ENCODE assay signal across 20 cellular contexts in the genomic region with DNA sequence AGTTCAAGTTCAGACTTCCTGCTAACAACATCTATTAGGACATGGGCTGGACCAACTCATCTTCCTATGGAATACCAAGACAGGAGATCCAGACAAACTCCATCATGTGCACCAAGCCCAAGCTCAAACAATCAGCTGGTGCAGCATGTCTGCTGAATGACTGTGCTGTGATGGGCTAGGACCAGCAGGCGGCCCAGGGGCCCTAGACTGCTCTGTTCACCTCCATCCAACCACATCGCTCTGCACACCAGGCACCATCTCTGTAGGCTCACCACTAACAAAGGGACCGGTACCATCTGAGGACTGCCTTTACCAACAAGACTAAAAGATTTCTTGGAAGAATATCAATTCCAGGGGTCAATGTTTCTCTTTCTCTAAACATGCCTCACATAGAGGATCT. TPM values are rescaled to one million over a fixed set of nuclear protein-coding genes. Genes with fewer than 3 reads are reported as not detected.
A peak's percentile ranks its signal among the peaks of the same experiment; 100 is the strongest.
DNase-seq lines count a peak whose midpoint lies in the region; ATAC-seq, FAIRE-seq and TF ChIP-seq lines count a peak whose summit lies in the region.
"Had no signal": no experiment of that assay in that cellular context is flagged by ENCODE, and none has a peak within 500 bp of the region (broad histone marks: within the 10 kb centered on the region; RNA-seq: fewer than 3 reads in every experiment).

No MANE protein-coding gene starts in this region.

- TF ChIP-seq RAD21 in HCT116 (IDR thresholded peaks at IDR 0.05; ENCODE audit: low read depth) (no peak), GM12878 (IDR thresholded peaks at IDR 0.05; ENCODE audit: insufficient read depth, low read depth, low read length) (no peak)

- H3K27ac Mint-ChIP-seq in activated CD4-positive, alpha-beta T cell treated with anti-CD3 and anti-CD28 coated beads, Interleukin-2, amount 10 ng/mL, durations not matched to agents 7 days and 5 days, result peak overlapping the region; percentile 25
- H3K27ac Mint-ChIP-seq in stimulated activated effector memory CD8-positive, alpha-beta T cell treated with anti-CD3 and anti-CD28 coated beads, Interleukin-12 subunit alpha, Interleukin-12 subunit beta, amount 100 ng/mL, for 72 hours, result peak overlapping the region; percentile 10

- H3K9me3 Mint-ChIP-seq in activated CD4-positive, alpha-beta T cell treated with anti-CD3 and anti-CD28 coated beads, Interleukin-2, amount 10 ng/mL, durations not matched to agents 7 days and 5 days, result no peaks in the 10 kb centered on the region
- no peaks in the 10 kb centered on the region for H3K9me3 Mint-ChIP-seq in stimulated activated effector memory CD8-positive, alpha-beta T cell treated with anti-CD3 and anti-CD28 coated beads, Interleukin-12 subunit alpha, Interleukin-12 subunit beta, amount 100 ng/mL, for 72 hours

- POLR2A ChIA-PET in activated CD4-positive, alpha-beta T cell treated with anti-CD3 and anti-CD28 coated beads, Interleukin-2, amount 10 ng/mL, durations not matched to agents 7 days and 5 days (lab: Charles Lee), result no interaction called here
- POLR2A ChIA-PET in HCT116 (lab: Charles Lee) (no interaction called here), GM12878 (lab: Charles Lee) (no interaction called here)

- H3K9ac ChIP-seq in HCT116 (ENCODE audit: low read length) (no peak overlapping the region), GM12878 (ENCODE audit: control insufficient read depth, insufficient read depth, low read length) (no peak overlapping the region)

- TF ChIP-seq EP300 in GM12878 (IDR thresholded peaks at IDR 0.05; ENCODE audit: borderline replicate concordance in 1 of 2, control insufficient read depth in 1 of 2, low read depth in 2 of 2, low read length in 2 of 2), result no peak

- TF ChIP-seq POLR2A in HCT116 (IDR thresholded peaks at IDR 0.05; ENCODE audit: borderline replicate concordance, extremely low read depth, insufficient read depth, insufficient read length) (no peak), GM12878 (IDR thresholded peaks at IDR 0.05; ENCODE audit: low read depth, low read length) (peak; percentile 32; the same call in 1 of the 2 replicates)

- SMC1A ChIA-PET in GM12878 (lab: Charles Lee; ENCODE audit: uncharacterized antibody, unreplicated experiment), result no interaction called here

- H3K4me1 ChIP-seq in HCT116 (ENCODE audit: control insufficient read depth in 1 of 2, insufficient read depth in 2 of 2, low read length in 2 of 2) (peaks cover 0 to 17% of the 10 kb centered on the region in 2 experiments; a peak in 2 of 4 replicates), GM12878 (ENCODE audit: control insufficient read depth, insufficient read depth, low read length) (0 out of 2 replicates have a peak, but pooled peaks cover 3% of the 10 kb centered on the region)

- H3K4me1 Mint-ChIP-seq in activated CD4-positive, alpha-beta T cell treated with anti-CD3 and anti-CD28 coated beads, Interleukin-2, amount 10 ng/mL, durations not matched to agents 7 days and 5 days, result peaks cover 47% of the 10 kb centered on the region
- peaks cover 74% of the 10 kb centered on the region for H3K4me1 Mint-ChIP-seq in stimulated activated effector memory CD8-positive, alpha-beta T cell treated with anti-CD3 and anti-CD28 coated beads, Interleukin-12 subunit alpha, Interleukin-12 subunit beta, amount 100 ng/mL, for 72 hours

- RAD21 ChIA-PET in HCT116 (lab: Charles Lee; ENCODE audit: low non-redundant PET in 1 of 2, low total read pairs in 2 of 2, uncharacterized antibody in 2 of 2, unreplicated experiment in 2 of 2), result no interaction called here
- RAD21 ChIA-PET in GM12878 (lab: Charles Lee; ENCODE audit: unreplicated experiment), result no interaction called here

- H3K79me2 ChIP-seq in HCT116 (ENCODE audit: insufficient read depth, low read length) (peaks cover 100% of the 10 kb centered on the region), GM12878 (ENCODE audit: control insufficient read depth, insufficient read depth, low read length) (peaks cover 66% of the 10 kb centered on the region)

- H2AFZ ChIP-seq in HCT116 (ENCODE audit: low read depth, low read length, poor library complexity, severe bottlenecking) (no peak overlapping the region), GM12878 (ENCODE audit: control insufficient read depth, low read depth, low read length) (no peak overlapping the region)

- 84% methylated on average over 3 of the region's 3 CpGs for WGBS in GM12878 (ENCODE audit: insufficient coverage, insufficient replicate concordance, low lambda C conversion rate, missing lambda C conversion rate)

- no peak for FAIRE-seq in GM12878 (lab: Jason Lieb, UNC)
- FAIRE-seq: D721Med, H1 had no signal

- H3K27me3 ChIP-seq in HCT116 (ENCODE audit: insufficient read depth, low read length), result no peaks in the 10 kb centered on the region
- H3K27me3 ChIP-seq in GM12878 (replicated peaks in 1 of 2; ENCODE audit: control insufficient read depth in 2 of 2, insufficient read depth in 2 of 2, low read length in 1 of 2), result no peaks in the 10 kb centered on the region

- no peak overlapping the region for H3K4me3 ChIP-seq in HCT116 (replicated peaks in 1 of 2; ENCODE audit: low read depth in 1 of 2, low read length in 2 of 2)
- H3K4me3 ChIP-seq in GM12878, result no peak overlapping the region

- H3K36me3 ChIP-seq in HCT116 (ENCODE audit: control insufficient read depth in 1 of 2, insufficient read depth in 2 of 2, low read length in 2 of 2), result peaks cover 26 to 36% of the 10 kb centered on the region in 2 experiments; a peak in 3 of 4 replicates
- peaks cover 22 to 37% of the 10 kb centered on the region in 2 experiments for H3K36me3 ChIP-seq in GM12878 (ENCODE audit: control insufficient read depth in 2 of 2, insufficient read depth in 2 of 2, low read length in 1 of 2)

- intact Hi-C loops in HCT116 (cut with micrococcal nuclease) (no loop called here), GM12878 (cut with micrococcal nuclease; ENCODE audit: unreplicated experiment) (no loop called here)

- H3K4me3 Mint-ChIP-seq in activated CD4-positive, alpha-beta T cell treated with anti-CD3 and anti-CD28 coated beads, Interleukin-2, amount 10 ng/mL, durations not matched to agents 7 days and 5 days, result no peak overlapping the region
- no peak overlapping the region for H3K4me3 Mint-ChIP-seq in stimulated activated effector memory CD8-positive, alpha-beta T cell treated with anti-CD3 and anti-CD28 coated beads, Interleukin-12 subunit alpha, Interleukin-12 subunit beta, amount 100 ng/mL, for 72 hours

- DNase-seq in activated CD4-positive, alpha-beta T cell treated with anti-CD3 and anti-CD28 coated beads, Interleukin-2, amount 10 ng/mL, durations not matched to agents 7 days and 5 days, result no peak
- no peak for DNase-seq in activated CD4-positive, alpha-beta T cell treated with anti-CD3 and anti-CD28 coated beads, Interleukin-2, amount 50 U/mL, for 4 hours
- DNase-seq in HCT116 (ENCODE audit: low read depth, low spot score), result no peak
- no peak for DNase-seq in GM12878 (ENCODE audit: low read depth, low spot score)
- DNase-seq in stimulated activated effector memory CD8-positive, alpha-beta T cell treated with anti-CD3 and anti-CD28 coated beads, Interleukin-12 subunit alpha, Interleukin-12 subunit beta, amount 100 ng/mL, for 72 hours (ENCODE audit: low spot score in 2 of 2), result no peak
- DNase-seq in NCI-H748 treated with DMSO at 0.1 percent for 48 hours (lab: John Stamatoyannopoulos, UW), result no peak
- DNase-seq: 8988T, C1 segment of cervical spinal cord, DMS79 treated with DMSO at 0.1 percent for 48 hours, GF-D8, MM.1S, NCI-H1105, NCI-H187, NCI-H2171, NCI-H82, SHP77 had no signal

- peaks cover 62% of the 10 kb centered on the region for H3K36me3 Mint-ChIP-seq in activated CD4-positive, alpha-beta T cell treated with anti-CD3 and anti-CD28 coated beads, Interleukin-2, amount 10 ng/mL, durations not matched to agents 7 days and 5 days (ENCODE audit: low read depth)
- H3K36me3 Mint-ChIP-seq in stimulated activated effector memory CD8-positive, alpha-beta T cell treated with anti-CD3 and anti-CD28 coated beads, Interleukin-12 subunit alpha, Interleukin-12 subunit beta, amount 100 ng/mL, for 72 hours, result peaks cover 93% of the 10 kb centered on the region

- no peaks in the 10 kb centered on the region for H3K9me3 ChIP-seq in HCT116 (ENCODE audit: control insufficient read depth in 1 of 2, insufficient read depth in 1 of 2, low read depth in 1 of 2, low read length in 2 of 2)
- H3K9me3 ChIP-seq in GM12878 (replicated peaks; ENCODE audit: control insufficient read depth, insufficient read depth, low read length), result no peaks in the 10 kb centered on the region

- BruUV-seq in HCT116 (replicated peaks; lab: Mats Ljungman, UMichigan), result no TSS peak
- no TSS peak for BruUV-seq in GM12878 (replicated peaks; lab: Mats Ljungman, UMichigan)

- H3K27me3 Mint-ChIP-seq in activated CD4-positive, alpha-beta T cell treated with anti-CD3 and anti-CD28 coated beads, Interleukin-2, amount 10 ng/mL, durations not matched to agents 7 days and 5 days, result no peaks in the 10 kb centered on the region

- peak; percentile 46; the same call in 1 of the 2 replicates for ATAC-seq in HCT116
- ATAC-seq in GM12878, result peak; percentile 32; the same call in 1 of the 3 replicates
- peak; percentile 24 for ATAC-seq in stimulated activated effector memory CD8-positive, alpha-beta T cell treated with anti-CD3 and anti-CD28 coated beads, Interleukin-12 subunit alpha, Interleukin-12 subunit beta, amount 100 ng/mL, for 72 hours
- ATAC-seq in GM18909 (IDR thresholded peaks at IDR 0.05; ENCODE audit: poor library complexity, unreplicated experiment), result no peak
- no peak for ATAC-seq in HG02610 (IDR thresholded peaks at IDR 0.05; ENCODE audit: unreplicated experiment)

- H3K27ac ChIP-seq in HCT116 (ENCODE audit: low read depth, low read length), result no peak overlapping the region
- no peak overlapping the region for H3K27ac ChIP-seq in GM12878 (ENCODE audit: control insufficient read depth, insufficient read depth)

- CTCF ChIA-PET in activated CD4-positive, alpha-beta T cell treated with anti-CD3 and anti-CD28 coated beads, Interleukin-2, amount 10 ng/mL, durations not matched to agents 7 days and 5 days (lab: Charles Lee), result interaction anchor here (1.4 to 1.5 kb wide), 2 partner anchors 9 to 10 kb away, joined by 3 to 5 read pairs; no protein-coding TSS in a partner anchor
- CTCF ChIA-PET in HCT116 (lab: Charles Lee) (no interaction called here), GM12878 (lab: Yijun Ruan, JAX) (no interaction called here)

- in situ Hi-C loops in GM12878 (cut with MboI), result no loop called here

- no peak for TF ChIP-seq CTCF in HCT116 (IDR thresholded peaks at IDR 0.05 in 2 of 3, conservative IDR thresholded peaks at IDR 0.05 in 1 of 3; ENCODE audit: borderline replicate concordance in 1 of 3, insufficient read depth in 1 of 3, low read depth in 2 of 3, low read length in 2 of 3)
- TF ChIP-seq CTCF in GM12878 (IDR thresholded peaks at IDR 0.05 in 2 of 3, conservative IDR thresholded peaks at IDR 0.05 in 1 of 3; ENCODE audit: control insufficient read depth in 2 of 3, extremely low read depth in 1 of 3, insufficient read depth in 1 of 3, low read depth in 3 of 3, low read length in 3 of 3), result 0 out of 6 replicates have a peak, but pooled peaks of 1 of the 3 experiments have one; percentile 9

- peaks cover 7% of the 10 kb centered on the region; the same call in 1 of the 2 replicates for H4K20me1 ChIP-seq in HCT116 (ENCODE audit: insufficient read depth)
- peaks cover 3% of the 10 kb centered on the region for H4K20me1 ChIP-seq in GM12878 (ENCODE audit: control insufficient read depth, insufficient read depth)

- H3K4me2 ChIP-seq in HCT116 (ENCODE audit: low read length) (no peak overlapping the region), GM12878 (ENCODE audit: control insufficient read depth, insufficient read depth) (no peak overlapping the region)

- no peaks in the 10 kb centered on the region for H3K9me2 ChIP-seq in HCT116 (ENCODE audit: insufficient read depth)

RNA-seq across cellular contexts. Expression of a gene that starts 10.3 kb away (rescaled TPM):
- 10 to 100 TPM; 46.9 to 49.2 TPM for total RNA-seq in activated CD4-positive, alpha-beta T cell treated with anti-CD3 and anti-CD28 coated beads, Interleukin-2, amount 10 ng/mL, durations not matched to agents 7 days and 5 days
- 31.3 TPM for total RNA-seq in HCT116 (2021; ENCODE audit: unreplicated experiment)
- 18.2 and 18.6 TPM in 2 replicates for polyA plus RNA-seq in HCT116 (2012)
- total RNA-seq in GM12878 (2013; cell fraction: nucleolus; rRNA removed), result 53.3 and 67.3 TPM in 2 replicates
- total RNA-seq in GM12878 (2014; rRNA removed), result 15.2 and 16.4 TPM in 2 replicates
- total RNA-seq in GM12878 (2014; rRNA removed; fragmentation: Illumina TruSeq; extraction: Trizol), result 11.7 and 12.3 TPM in 2 replicates
- 26.4 and 26.9 TPM in 2 replicates for total RNA-seq in GM12878 (2021)
- polyA plus RNA-seq in GM12878 (2011; ENCODE audit: low read depth), result 6.0 TPM
- 4.1 and 4.8 TPM in 2 replicates for polyA plus RNA-seq in GM12878 (2011; rRNA removed)
- 5.0 TPM in 2 replicates for polyA plus RNA-seq in GM12878 (2011; cell fraction: cytosol; rRNA removed)
- polyA plus RNA-seq in GM12878 (2011; cell fraction: nucleus; rRNA removed), result 30.6 and 48.0 TPM in 2 replicates
- polyA plus RNA-seq in GM12878 (2012), result 13.8 and 14.2 TPM in 2 replicates
- 4.2 and 9.4 TPM in 2 replicates for polyA plus RNA-seq in GM12878 (2014; fragmentation: Illumina TruSeq; extraction: Trizol)
- polyA plus RNA-seq in GM12878 (2014; fragmentation: Nextera tagmentation; extraction: Ambion mirVana), result 1 to 10 TPM in 1 of 2 experiments, under 1 TPM in 1; 0.90 to 2.1 TPM
- polyA plus RNA-seq in GM12878 (2014; rRNA removed), result 17.9 and 19.0 TPM in 2 replicates
- 1 to 10 TPM; 2.9 to 3.2 TPM for polyA plus RNA-seq in GM12878 (2016; fragmentation: Nextera tagmentation; extraction: Ambion mirVana)
- 7.3 and 10.7 TPM in 2 replicates for polyA minus RNA-seq in GM12878 (2011; rRNA and poly(A)+ RNA removed)
- polyA minus RNA-seq in GM12878 (2011; cell fraction: cytosol; rRNA and poly(A)+ RNA removed), result 5.3 and 5.6 TPM in 2 replicates
- 14.0 and 24.9 TPM in 2 replicates for polyA minus RNA-seq in GM12878 (2011; cell fraction: nucleus; rRNA and poly(A)+ RNA removed)

RNA-seq across cellular contexts. Expression of a gene that starts 36.3 kb away (rescaled TPM):
- total RNA-seq in activated CD4-positive, alpha-beta T cell treated with anti-CD3 and anti-CD28 coated beads, Interleukin-2, amount 10 ng/mL, durations not matched to agents 7 days and 5 days, result 10 to 100 TPM; 20.0 to 20.8 TPM
- total RNA-seq in HCT116 (2021; ENCODE audit: unreplicated experiment) (21.6 TPM), GM12878 (2014; rRNA removed) (14.1 and 14.7 TPM in 2 replicates), GM12878 (2014; rRNA removed; fragmentation: Illumina TruSeq; extraction: Trizol) (9.0 and 9.9 TPM in 2 replicates), GM12878 (2021) (21.2 and 21.6 TPM in 2 replicates)
- 13.1 and 13.8 TPM in 2 replicates for polyA plus RNA-seq in HCT116 (2012)
- total RNA-seq in GM12878 (2013; cell fraction: nucleolus; rRNA removed), result 28.5 and 31.8 TPM in 2 replicates
- 7.8 TPM for polyA plus RNA-seq in GM12878 (2011; ENCODE audit: low read depth)
- polyA plus RNA-seq in GM12878 (2011; rRNA removed) (3.9 and 6.1 TPM in 2 replicates), GM12878 (2014; fragmentation: Illumina TruSeq; extraction: Trizol) (10.6 and 14.9 TPM in 2 replicates), GM12878 (2014; fragmentation: Nextera tagmentation; extraction: Ambion mirVana) (1 to 10 TPM; 2.3 to 2.7 TPM), GM12878 (2014; rRNA removed) (10.6 and 11.0 TPM in 2 replicates), GM12878 (2016; fragmentation: Nextera tagmentation; extraction: Ambion mirVana) (10 to 100 TPM; 14.9 to 16.8 TPM)
- 6.0 and 8.5 TPM in 2 replicates for polyA plus RNA-seq in GM12878 (2011; cell fraction: cytosol; rRNA removed)
- polyA plus RNA-seq in GM12878 (2011; cell fraction: nucleus; rRNA removed), result 10.7 and 13.5 TPM in 2 replicates
- polyA plus RNA-seq in GM12878 (2012), result 11.6 and 11.8 TPM in 2 replicates
- polyA minus RNA-seq in GM12878 (2011; rRNA and poly(A)+ RNA removed), result 8.4 and 11.6 TPM in 2 replicates
- polyA minus RNA-seq in GM12878 (2011; cell fraction: cytosol; rRNA and poly(A)+ RNA removed), result 7.1 and 7.4 TPM in 2 replicates
- 4.6 and 9.8 TPM in 2 replicates for polyA minus RNA-seq in GM12878 (2011; cell fraction: nucleus; rRNA and poly(A)+ RNA removed)

Comparison
In these comparisons a context has a peak if more than half of its experiments do, and no peak if none do; other contexts are left out.
1. ATAC-seq: peak in HCT116 (single experiment), GM12878 (single experiment) and stimulated activated effector memory CD8-positive, alpha-beta T cell treated with anti-CD3 and anti-CD28 coated beads, Interleukin-12 subunit alpha, Interleukin-12 subunit beta, amount 100 ng/mL, for 72 hours (single experiment); none in GM18909 (single experiment) and HG02610 (single experiment).